ENCODE assay signal across 30 cellular contexts in the genomic region with DNA sequence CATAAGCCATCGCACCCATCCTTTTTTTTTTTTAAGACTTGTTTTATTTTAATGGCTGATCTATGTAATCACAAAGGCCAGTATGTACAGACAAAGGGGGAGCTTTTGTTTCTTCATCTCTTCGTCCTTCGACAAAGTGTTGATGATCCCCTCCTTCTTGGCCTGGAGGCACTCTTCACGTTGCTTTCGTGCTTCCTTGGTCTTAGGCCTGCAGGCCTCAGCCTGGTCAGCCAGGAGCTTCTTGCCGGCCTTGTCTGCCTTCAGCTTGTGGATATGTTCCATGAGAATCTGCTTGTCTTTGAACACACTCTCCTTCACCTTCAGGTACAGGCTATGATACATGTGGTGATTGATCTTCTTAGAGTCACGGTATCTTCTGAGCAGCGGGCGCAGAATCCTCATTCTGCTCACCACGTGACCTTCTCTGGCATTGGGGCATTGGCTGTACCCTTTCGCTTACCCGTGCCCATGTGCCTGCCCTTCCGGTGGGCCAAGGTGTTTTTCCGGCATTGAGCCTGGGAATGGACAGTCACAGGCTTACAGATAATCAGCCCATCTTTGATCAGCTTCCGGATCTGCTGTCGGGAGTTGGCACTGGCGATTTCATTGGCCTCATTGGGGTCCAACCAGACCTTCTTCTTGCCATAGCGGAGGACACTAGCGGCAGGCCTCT. TPM values are rescaled to one million over a fixed set of nuclear protein-coding genes. Genes with fewer than 3 reads are reported as not detected.
DNase-seq lines count a peak whose midpoint lies in the region; ATAC-seq, FAIRE-seq and TF ChIP-seq lines count a peak whose summit lies in the region.
"Had no signal": no experiment of that assay in that cellular context is flagged by ENCODE, and none has a peak within 500 bp of the region (broad histone marks: within the 10 kb centered on the region; RNA-seq: fewer than 3 reads in every experiment).

No MANE protein-coding gene starts in this region.

- H3K79me2 ChIP-seq in K562 (ENCODE audit: control insufficient read depth, insufficient read depth, low read length) (no peaks in the 10 kb centered on the region), mesendoderm (ENCODE audit: control insufficient read depth, insufficient read depth, low read length) (no peaks in the 10 kb centered on the region)

- H4K5ac ChIP-seq in mesendoderm (ENCODE audit: low read length), result no peak overlapping the region

- no peak overlapping the region for H3K23ac ChIP-seq in mesendoderm (ENCODE audit: low read length)

- H3K79me1 ChIP-seq in mesendoderm (ENCODE audit: low read length), result no peaks in the 10 kb centered on the region

- H3K4me2 ChIP-seq in K562 (ENCODE audit: insufficient read depth, low read length), result no peak overlapping the region
- no peak overlapping the region for H3K4me2 ChIP-seq in mesendoderm (ENCODE audit: low read length)
- H3K4me2 ChIP-seq: BLaER1 had no signal

- no peak overlapping the region for H3K56ac ChIP-seq in mesendoderm (ENCODE audit: low read length)

- H4K20me1 ChIP-seq in K562 (replicated peaks; ENCODE audit: control insufficient read depth, insufficient read depth, low read length), result no peaks in the 10 kb centered on the region
- H4K20me1 ChIP-seq: BLaER1 had no signal

- TF ChIP-seq EP300 in K562 (IDR thresholded peaks at IDR 0.05; ENCODE audit: low read length), result no peak

- H2BK5ac ChIP-seq in mesendoderm (ENCODE audit: low read length), result no peak overlapping the region

- no peak overlapping the region for H2AK5ac ChIP-seq in mesendoderm (ENCODE audit: low read length)

- no peak overlapping the region for H3K4me3 Mint-ChIP-seq in natural killer cell treated with Interleukin-12 subunit alpha and Interleukin-12 subunit beta and Interleukin-15 and Interleukin-18, amount 100 ng/mL, for 72 hours
- no peak overlapping the region for H3K4me3 Mint-ChIP-seq in natural killer cell
- H3K4me3 Mint-ChIP-seq: CD4-positive, alpha-beta memory T cell; CD4-positive, CD25-positive, alpha-beta regulatory T cell; CD8-positive, alpha-beta memory T cell had no signal

- H3K4me1 ChIP-seq in K562 (replicated peaks in 1 of 2; ENCODE audit: control insufficient read depth in 2 of 2, insufficient read depth in 2 of 2, low read length in 2 of 2), result no peaks in the 10 kb centered on the region
- no peaks in the 10 kb centered on the region for H3K4me1 ChIP-seq in kidney (ENCODE audit: control insufficient read depth in 1 of 2, insufficient read depth in 1 of 2, low read depth in 1 of 2, low read length in 2 of 2)
- no peaks in the 10 kb centered on the region for H3K4me1 ChIP-seq in spleen
- H3K4me1 ChIP-seq in mesendoderm (ENCODE audit: control insufficient read depth, low read depth, low read length), result no peaks in the 10 kb centered on the region
- H3K4me1 ChIP-seq: BE2C, BLaER1 had no signal

- in situ Hi-C loops in K562 (cut with MboI), result no loop called here

- no peak overlapping the region for H3K18ac ChIP-seq in mesendoderm (ENCODE audit: low read length)

- ATAC-seq in natural killer cell treated with Interleukin-12 subunit alpha and Interleukin-12 subunit beta and Interleukin-15 and Interleukin-18, amount 100 ng/mL, for 72 hours, result peak; percentile 20 to 53
- ATAC-seq in natural killer cell (no peak), K562 (no peak)
- ATAC-seq: GM12878 had no signal

- POLR2A ChIA-PET in K562 (lab: Yijun Ruan, JAX), result no interaction called here

- CTCF ChIA-PET in K562 (lab: Yijun Ruan, JAX; ENCODE audit: low intra/inter-chr PET ratio), result no interaction called here

- no peak overlapping the region for H2AFZ ChIP-seq in K562 (ENCODE audit: low read depth, low read length)

- no peak overlapping the region for H2BK120ac ChIP-seq in mesendoderm (ENCODE audit: low read depth, low read length)

- no peaks in the 10 kb centered on the region for H3K36me3 Mint-ChIP-seq in natural killer cell treated with Interleukin-12 subunit alpha and Interleukin-12 subunit beta and Interleukin-15 and Interleukin-18, amount 100 ng/mL, for 72 hours
- no peaks in the 10 kb centered on the region for H3K36me3 Mint-ChIP-seq in natural killer cell
- H3K36me3 Mint-ChIP-seq: CD14-positive monocyte; CD4-positive, alpha-beta memory T cell; CD4-positive, CD25-positive, alpha-beta regulatory T cell; CD8-positive, alpha-beta memory T cell had no signal

- no peak for DNase-seq in natural killer cell treated with Interleukin-12 subunit alpha and Interleukin-12 subunit beta and Interleukin-15 and Interleukin-18, amount 100 ng/mL, for 72 hours (ENCODE audit: low spot score)
- DNase-seq in natural killer cell, result no peak
- DNase-seq in K562 (ENCODE audit: extremely low read depth in 1 of 4, low spot score in 3 of 4), result no peak
- peak; percentile 31 for DNase-seq in kidney
- DNase-seq in spleen, result peak; percentile 54
- DNase-seq in mesendoderm, result no peak
- DNase-seq in activated CD4-positive, CD25-positive, alpha-beta regulatory T cell treated with anti-CD3 and anti-CD28 coated beads, Interleukin-2, amount 50 U/mL, for 72 hours, result no peak
- no peak for DNase-seq in activated CD4-positive, alpha-beta T cell treated with anti-CD3 and anti-CD28 coated beads for 48 hours
- DNase-seq: 8988T; ACHN; BE2C; C1 segment of cervical spinal cord; CD4-positive, alpha-beta memory T cell; CD4-positive, CD25-positive, alpha-beta regulatory T cell; CD8-positive, alpha-beta memory T cell; COR-L47; DMS 273 treated with DMSO at 0.1 percent for 48 hours; DMS153; DMS53; DMS79; DND-41; EL; GDM1 had no signal

- H3K9me3 ChIP-seq in K562 (replicated peaks; ENCODE audit: control insufficient read depth, insufficient read depth, low read depth, low read length) (no peaks in the 10 kb centered on the region), kidney (ENCODE audit: control insufficient read depth in 1 of 2, low read length in 2 of 2) (no peaks in the 10 kb centered on the region), spleen (no peaks in the 10 kb centered on the region)
- H3K9me3 ChIP-seq: BE2C, BLaER1 had no signal

- no peak for TF ChIP-seq RAD21 in K562 (CRISPR knock-in tag; conservative IDR thresholded peaks at IDR 0.05 in 1 of 2, IDR thresholded peaks at IDR 0.05 in 1 of 2)

- BruUV-seq in K562 (replicated peaks; lab: Mats Ljungman, UMichigan), result no TSS peak

- TF ChIP-seq POLR2A in K562 (conservative IDR thresholded peaks at IDR 0.05), result no peak
- TF ChIP-seq POLR2A in spleen (IDR thresholded peaks at IDR 0.05), result no peak

- H4K8ac ChIP-seq in mesendoderm (ENCODE audit: low read depth, low read length), result no peak overlapping the region

- WGBS in K562 (ENCODE audit: insufficient coverage, low coverage, missing lambda C conversion rate), result 5% methylated on average over 19 of the region's 19 CpGs
- WGBS in spleen, 5 donors, result 91 to 95% (median 92%) methylated on average over 16 to 19 of the region's 19 CpGs
- WGBS in mesendoderm (ENCODE audit: extremely low coverage, insufficient coverage, low lambda C conversion rate), result no CpG with 5 or more reads among the region's 19 CpGs

- no peaks in the 10 kb centered on the region for H3K36me3 ChIP-seq in K562 (ENCODE audit: control insufficient read depth, insufficient read depth, low read length)
- H3K36me3 ChIP-seq in kidney (ENCODE audit: control insufficient read depth in 1 of 2, insufficient read depth in 2 of 2, low read length in 2 of 2), result no peaks in the 10 kb centered on the region
- no peaks in the 10 kb centered on the region for H3K36me3 ChIP-seq in spleen
- no peaks in the 10 kb centered on the region for H3K36me3 ChIP-seq in mesendoderm (ENCODE audit: control insufficient read depth, insufficient read depth, low read length)
- H3K36me3 ChIP-seq: BE2C, BLaER1 had no signal

- no peak overlapping the region for H3K27ac Mint-ChIP-seq in natural killer cell treated with Interleukin-12 subunit alpha and Interleukin-12 subunit beta and Interleukin-15 and Interleukin-18, amount 100 ng/mL, for 72 hours
- H3K27ac Mint-ChIP-seq in natural killer cell, result no peak overlapping the region
- H3K27ac Mint-ChIP-seq: CD4-positive, alpha-beta memory T cell had no signal

- H3K4me1 Mint-ChIP-seq in natural killer cell treated with Interleukin-12 subunit alpha and Interleukin-12 subunit beta and Interleukin-15 and Interleukin-18, amount 100 ng/mL, for 72 hours (ENCODE audit: low read depth in 2 of 2), result no peaks in the 10 kb centered on the region
- no peaks in the 10 kb centered on the region for H3K4me1 Mint-ChIP-seq in natural killer cell
- H3K4me1 Mint-ChIP-seq: CD14-positive monocyte; CD4-positive, alpha-beta memory T cell; CD4-positive, CD25-positive, alpha-beta regulatory T cell had no signal

- H3K9me1 ChIP-seq in K562 (ENCODE audit: control insufficient read depth, insufficient read depth, low read length), result no peaks in the 10 kb centered on the region

- TF ChIP-seq CTCF in natural killer cell (IDR thresholded peaks at IDR 0.05), result no peak
- TF ChIP-seq CTCF in K562 (IDR thresholded peaks at IDR 0.05 in 2 of 3, conservative IDR thresholded peaks at IDR 0.05 in 1 of 3; ENCODE audit: insufficient read depth in 2 of 3, low read depth in 1 of 3, low read length in 3 of 3), result no peak
- TF ChIP-seq CTCF in kidney (IDR thresholded peaks at IDR 0.05; ENCODE audit: borderline replicate concordance, extremely low read depth, insufficient read depth), result no peak
- no peak for TF ChIP-seq CTCF in spleen (IDR thresholded peaks at IDR 0.05 in 8 of 11, conservative IDR thresholded peaks at IDR 0.05 in 3 of 11)

- H3K9ac ChIP-seq in K562 (ENCODE audit: insufficient read depth in 1 of 2, low read depth in 2 of 2, low read length in 2 of 2) (no peak overlapping the region), kidney (ENCODE audit: low read length in 2 of 2) (no peak overlapping the region), mesendoderm (ENCODE audit: low read length) (no peak overlapping the region)
- H3K9ac ChIP-seq: BLaER1 had no signal

- peaks cover 2 to 5% of the 10 kb centered on the region in 2 donors for H3K27me3 Mint-ChIP-seq in natural killer cell treated with Interleukin-12 subunit alpha and Interleukin-12 subunit beta and Interleukin-15 and Interleukin-18, amount 100 ng/mL, for 72 hours
- peaks cover 0 to 8% of the 10 kb centered on the region in 2 donors for H3K27me3 Mint-ChIP-seq in natural killer cell (ENCODE audit: low read depth in 2 of 2)

- peaks cover 6 to 8% of the 10 kb centered on the region in 2 experiments; a peak in 4 of 5 replicates for H3K27me3 ChIP-seq in K562 (ENCODE audit: control insufficient read depth in 2 of 2, insufficient read depth in 2 of 2, low read length in 2 of 2)
- peaks cover 0 to 35% (median 0%) of the 10 kb centered on the region in 7 donors for H3K27me3 ChIP-seq in spleen (replicated peaks in 1 of 7)
- no peaks in the 10 kb centered on the region for H3K27me3 ChIP-seq in mesendoderm (ENCODE audit: insufficient read depth, low read length, poor library complexity)
- H3K27me3 ChIP-seq: BE2C, BLaER1 had no signal

- no peak overlapping the region for H3K27ac ChIP-seq in K562 (ENCODE audit: extremely low read depth, low read depth, low read length)
- no peak overlapping the region for H3K27ac ChIP-seq in kidney (ENCODE audit: low read depth in 2 of 2, low read length in 2 of 2)
- no peak overlapping the region for H3K27ac ChIP-seq in spleen
- no peak overlapping the region for H3K27ac ChIP-seq in mesendoderm (ENCODE audit: low read depth, low read length)
- H3K27ac ChIP-seq: BLaER1 had no signal

- H2BK15ac ChIP-seq in mesendoderm (replicated peaks; ENCODE audit: low read depth), result no peak overlapping the region

- H3K9me3 Mint-ChIP-seq in natural killer cell treated with Interleukin-12 subunit alpha and Interleukin-12 subunit beta and Interleukin-15 and Interleukin-18, amount 100 ng/mL, for 72 hours, result no peaks in the 10 kb centered on the region
- H3K9me3 Mint-ChIP-seq in natural killer cell, result no peaks in the 10 kb centered on the region
- H3K9me3 Mint-ChIP-seq: CD4-positive, alpha-beta memory T cell; CD4-positive, CD25-positive, alpha-beta regulatory T cell; CD8-positive, alpha-beta memory T cell had no signal

- H3K4me3 ChIP-seq in K562 (no peak overlapping the region), kidney (ENCODE audit: low read length in 2 of 2) (no peak overlapping the region), spleen (no peak overlapping the region), mesendoderm (ENCODE audit: low read length) (no peak overlapping the region)
- H3K4me3 ChIP-seq: BLaER1, GM12878 had no signal

- intact Hi-C loops in natural killer cell (cut with micrococcal nuclease) (loop anchor here (10.0 kb wide), 1 partner anchor 540 kb away; no protein-coding TSS in a partner anchor), K562 (cut with micrococcal nuclease) (no loop called here), kidney (cut with DNase I) (no loop called here), spleen (cut with DNase I; ENCODE audit: low total_unique reads) (loop anchor here (5.0 kb wide), 2 partner anchors 138 to 598 kb away; no protein-coding TSS in a partner anchor)

- FAIRE-seq in K562 (lab: Jason Lieb, UNC) (no peak), kidney (lab: Jason Lieb, UNC) (no peak)
- FAIRE-seq: A204.1, GM12878 had no signal

- H3K4ac ChIP-seq in mesendoderm (ENCODE audit: low read depth, low read length), result no peak overlapping the region

RNA-seq across cellular contexts. Expression of a gene that starts 36.0 kb away (rescaled TPM):
- not detected for total RNA-seq in natural killer cell treated with Interleukin-12 subunit alpha and Interleukin-12 subunit beta and Interleukin-15 and Interleukin-18, amount 100 ng/mL, for 72 hours
- total RNA-seq in natural killer cell, result not detected
- total RNA-seq in K562 (2011; cell fraction: chromatin; rRNA removed; ENCODE audit: low replicate concordance), result not detected in 2 replicates
- total RNA-seq in K562 (2011; cell fraction: nucleolus; rRNA removed), result not detected in 2 replicates
- total RNA-seq in K562 (2011; cell fraction: nucleoplasm; rRNA removed), result not detected in 2 replicates
- not detected in 2 replicates for total RNA-seq in K562 (2014; rRNA removed)
- not detected in 2 replicates for total RNA-seq in K562 (2014; rRNA removed; fragmentation: Illumina TruSeq; extraction: Trizol)
- total RNA-seq in K562 (2015; rRNA removed; fragmentation: Illumina TruSeq; extraction: Trizol), result not detected in 2 replicates
- total RNA-seq in K562 (2021), result not detected in 2 replicates
- polyA plus RNA-seq in K562 (2011; rRNA removed), result not detected in 2 replicates
- polyA plus RNA-seq in K562 (2011; cell fraction: cytosol; rRNA removed), result not detected in 2 replicates
- not detected in 2 replicates for polyA plus RNA-seq in K562 (2011; cell fraction: nucleus; rRNA removed)
- not detected in 2 replicates for polyA plus RNA-seq in K562 (2012)
- not detected in 2 replicates for polyA plus RNA-seq in K562 (2014; fragmentation: Illumina TruSeq; extraction: Trizol)
- not detected for polyA plus RNA-seq in K562 (2014; fragmentation: Nextera tagmentation; extraction: Ambion mirVana)
- not detected in 2 replicates for polyA plus RNA-seq in K562 (2014; rRNA removed)
- polyA minus RNA-seq in K562 (2011; rRNA and poly(A)+ RNA removed), result not detected in 2 replicates
- polyA minus RNA-seq in K562 (2011; cell fraction: cytosol; rRNA and poly(A)+ RNA removed), result not detected in 2 replicates
- polyA minus RNA-seq in K562 (2011; cell fraction: nucleus; rRNA and poly(A)+ RNA removed), result not detected in 2 replicates
- not detected for total RNA-seq in kidney
- not detected for polyA plus RNA-seq in kidney (ENCODE audit: insufficient read depth, low read depth, low replicate concordance)
- not detected for total RNA-seq in spleen
- polyA plus RNA-seq in spleen, result not detected
- 0.08 TPM for polyA plus RNA-seq in mesendoderm (2013, experiment 1 of 2)
- polyA plus RNA-seq in mesendoderm (2013, experiment 2 of 2), result 0.10 TPM
- total RNA-seq: A673; CD4-positive, alpha-beta memory T cell; CD4-positive, CD25-positive, alpha-beta regulatory T cell; CD8-positive, alpha-beta memory T cell; G401; GM12878 had no signal
- polyA plus RNA-seq: AG04450; CD14-positive monocyte; CD4-positive, alpha-beta memory T cell; CD4-positive, CD25-positive, alpha-beta regulatory T cell; CD8-positive, alpha-beta memory T cell; GM12878 had no signal

RNA-seq across cellular contexts. Expression of a gene that starts 42.6 kb away (rescaled TPM):
- 1,000 to 10,000 TPM; 1,349 to 2,333 TPM for total RNA-seq in natural killer cell treated with Interleukin-12 subunit alpha and Interleukin-12 subunit beta and Interleukin-15 and Interleukin-18, amount 100 ng/mL, for 72 hours
- 100 to 1,000 TPM; 440 to 554 (median 454) TPM for total RNA-seq in natural killer cell
- 380 and 708 TPM in 2 replicates for total RNA-seq in K562 (2011; cell fraction: chromatin; rRNA removed; ENCODE audit: low replicate concordance)
- 320 and 388 TPM in 2 replicates for total RNA-seq in K562 (2011; cell fraction: nucleolus; rRNA removed)
- total RNA-seq in K562 (2011; cell fraction: nucleoplasm; rRNA removed), result 349 and 479 TPM in 2 replicates
- total RNA-seq in K562 (2014; rRNA removed), result 2,275 and 2,438 TPM in 2 replicates
- total RNA-seq in K562 (2014; rRNA removed; fragmentation: Illumina TruSeq; extraction: Trizol), result 6,105 and 6,135 TPM in 2 replicates
- 5,186 and 5,639 TPM in 2 replicates for total RNA-seq in K562 (2015; rRNA removed; fragmentation: Illumina TruSeq; extraction: Trizol)
- 2,894 and 2,951 TPM in 2 replicates for total RNA-seq in K562 (2021)
- polyA plus RNA-seq in K562 (2011; rRNA removed), result 2,553 and 3,164 TPM in 2 replicates
- polyA plus RNA-seq in K562 (2011; cell fraction: cytosol; rRNA removed), result 324 and 4,326 TPM in 2 replicates
- polyA plus RNA-seq in K562 (2011; cell fraction: nucleus; rRNA removed), result 680 and 968 TPM in 2 replicates
- 3,341 and 5,906 TPM in 2 replicates for polyA plus RNA-seq in K562 (2012)
- 4,182 and 5,696 TPM in 2 replicates for polyA plus RNA-seq in K562 (2014; fragmentation: Illumina TruSeq; extraction: Trizol)
- polyA plus RNA-seq in K562 (2014; fragmentation: Nextera tagmentation; extraction: Ambion mirVana), result 1,000 to 10,000 TPM; 4,099 to 6,909 TPM
- 2,789 and 6,654 TPM in 2 replicates for polyA plus RNA-seq in K562 (2014; rRNA removed)
- polyA minus RNA-seq in K562 (2011; rRNA and poly(A)+ RNA removed), result 1,992 and 2,499 TPM in 2 replicates
- polyA minus RNA-seq in K562 (2011; cell fraction: cytosol; rRNA and poly(A)+ RNA removed), result 3,102 and 3,979 TPM in 2 replicates
- 305 and 418 TPM in 2 replicates for polyA minus RNA-seq in K562 (2011; cell fraction: nucleus; rRNA and poly(A)+ RNA removed)
- 612 TPM for total RNA-seq in kidney
- polyA plus RNA-seq in kidney (ENCODE audit: insufficient read depth, low read depth, low replicate concordance), result 611 TPM
- total RNA-seq in spleen, result 100 to 1,000 TPM; 441 to 681 (median 572) TPM
- polyA plus RNA-seq in spleen, result 1,000 to 10,000 TPM; 1,521 to 2,472 (median 2,090) TPM
- 4,670 TPM for polyA plus RNA-seq in mesendoderm (2013, experiment 1 of 2)
- polyA plus RNA-seq in mesendoderm (2013, experiment 2 of 2), result 4,303 TPM

Comparison
In these comparisons a context has a peak if more than half of its experiments do, and no peak if none do; other contexts are left out.
1. ATAC-seq: peak in natural killer cell treated with Interleukin-12 subunit alpha and Interleukin-12 subunit beta and Interleukin-15 and Interleukin-18, amount 100 ng/mL, for 72 hours (2 of 2); none in natural killer cell (0 of 3) and K562 (single experiment).
2. DNase-seq: peak in kidney (single experiment) and spleen (single experiment); none in natural killer cell treated with Interleukin-12 subunit alpha and Interleukin-12 subunit beta and Interleukin-15 and Interleukin-18, amount 100 ng/mL, for 72 hours (single experiment), natural killer cell (single experiment), K562 (0 of 4), mesendoderm (single experiment), activated CD4-positive, CD25-positive, alpha-beta regulatory T cell treated with anti-CD3 and anti-CD28 coated beads, Interleukin-2, amount 50 U/mL, for 72 hours (single experiment) and activated CD4-positive, alpha-beta T cell treated with anti-CD3 and anti-CD28 coated beads for 48 hours (single experiment).
3. intact Hi-C loops: an anchor here in natural killer cell (10.0 kb wide) and spleen (5.0 kb wide); none called in K562 and kidney.